Comparison of ENCODE assay signal across 32 cellular contexts in the genomic region with DNA sequence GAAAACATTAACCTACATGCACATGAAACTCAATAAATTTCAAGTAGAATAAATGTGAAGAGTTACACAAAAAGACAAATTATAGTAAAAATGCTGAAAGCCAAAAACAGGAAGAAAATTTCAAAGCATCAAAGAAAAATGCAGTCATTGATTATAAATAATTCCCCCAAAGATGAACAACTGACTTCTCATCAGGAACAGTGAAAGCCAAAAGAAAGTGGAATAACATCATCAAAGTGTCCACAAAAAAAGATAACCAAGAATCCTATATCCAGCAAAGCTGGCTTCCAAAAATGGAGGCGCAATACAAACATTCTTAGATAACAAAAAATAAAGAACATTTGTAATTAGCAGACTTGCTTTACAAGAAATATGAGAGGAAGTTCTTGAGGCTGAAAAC.
"Had no signal": no experiment of that assay in that cellular context is flagged by ENCODE, and none has a peak within 500 bp of the region (broad histone marks: within the 10 kb centered on the region; RNA-seq: fewer than 3 reads in every experiment).

No MANE protein-coding gene starts in this region.

- H3K27ac ChIP-seq: adrenal gland, cardiac muscle cell, VCaP had no signal

- FAIRE-seq: bronchial epithelial cell, TTC549 had no signal

- H3K4me1 ChIP-seq: adrenal gland had no signal

- DNase-seq: activated CD4-positive, alpha-beta memory T cell treated with anti-CD3 and anti-CD28 coated beads for 36 hours; activated CD4-positive, alpha-beta T cell treated with anti-CD3 and anti-CD28 coated beads for 4 hours; activated CD4-positive, alpha-beta T cell treated with anti-CD3 and anti-CD28 coated beads, Interleukin-2, amount 10 ng/mL, durations not matched to agents 24 days and 14 days; activated CD4-positive, alpha-beta T cell treated with anti-CD3 and anti-CD28 coated beads, Interleukin-2, amount 50 U/mL, for 1 hour; activated CD4-positive, alpha-beta T cell treated with anti-CD3 and anti-CD28 coated beads, Interleukin-2, amount 50 U/mL, for 4 hours; activated CD4-positive, CD25-positive, alpha-beta regulatory T cell; activated CD4-positive, CD25-positive, alpha-beta regulatory T cell treated with anti-CD3 and anti-CD28 coated beads, Interleukin-2, amount 50 U/mL, for 72 hours; activated CD8-positive, alpha-beta memory T cell treated with anti-CD3 and anti-CD28 coated beads, Interleukin-2, amount 50 U/mL, for 4 hours; activated CD8-positive, alpha-beta T cell treated with anti-CD3 and anti-CD28 coated beads for 36 hours; activated effector memory CD4-positive, alpha-beta T cell treated with anti-CD3 and anti-CD28 coated beads, Interleukin-2, amount 50 U/mL, for 16 hours; activated gamma-delta T cell treated with Interleukin-2 at 50 U/mL for 16 hours; activated naive CD4-positive, alpha-beta T cell; activated naive CD4-positive, alpha-beta T cell treated with anti-CD3 and anti-CD28 coated beads for 36 hours; activated naive CD4-positive, alpha-beta T cell treated with anti-CD3 and anti-CD28 coated beads, Interleukin-2, amount 50 U/mL, for 16 hours; activated naive CD8-positive, alpha-beta T cell treated with anti-CD3 and anti-CD28 coated beads for 36 hours; activated T-cell treated with anti-CD3 and anti-CD28 coated beads for 4 hours; activated T-cell treated with anti-CD3 and anti-CD28 coated beads, Interleukin-2, amount 50 U/mL, for 1 hour; activated T-cell treated with anti-CD3 and anti-CD28 coated beads, Interleukin-2, amount 50 U/mL, for 4 hours; activated T-cell treated with anti-CD3 and anti-CD28 coated beads, Interleukin-2, amount 50 U/mL, for 72 hours; adrenal gland; amniotic stem cell; aorta; caudate nucleus; cerebellar nuclear complex; T-helper 2 cell; T-helper 9 cell had no signal

- H3K27me3 ChIP-seq: adrenal gland, cardiac muscle cell had no signal

- H3K4me3 ChIP-seq: adrenal gland, cardiac muscle cell had no signal

- ATAC-seq: activated CD8-positive, alpha-beta T cell treated with anti-CD3 and anti-CD28 coated beads for 36 hours; activated naive CD4-positive, alpha-beta T cell treated with anti-CD3 and anti-CD28 coated beads, Interleukin-2, amount 50 U/mL, for 72 hours; activated T-cell treated with anti-CD3 and anti-CD28 coated beads, Interleukin-2, amount 50 U/mL, for 4 hours; activated T-cell treated with anti-CD3 and anti-CD28 coated beads, Interleukin-2, amount 50 U/mL, for 72 hours; activated T-helper 17 cell treated with anti-CD3 and anti-CD28 coated beads, Interleukin-2, amount 50 U/mL, for 72 hours had no signal

- H3K36me3 ChIP-seq: adrenal gland, cardiac muscle cell had no signal
